ENCODE assay signal across 24 cellular contexts in genomic region chr19:39194832-39195542, GRCh38. TPM values are rescaled to one million over a fixed set of nuclear protein-coding genes. Genes with fewer than 3 reads are reported as not detected.
A peak's percentile ranks its signal among the peaks of the same experiment; 100 is the strongest.
DNase-seq lines count a peak whose midpoint lies in the region; ATAC-seq and TF ChIP-seq lines count a peak whose summit lies in the region.
"Had no signal": no experiment of that assay in that cellular context is flagged by ENCODE, and none has a peak within 500 bp of the region (broad histone marks: within the 10 kb centered on the region; RNA-seq: fewer than 3 reads in every experiment).

No MANE protein-coding gene starts in this region.

- DNase-seq in CD8-positive, alpha-beta memory T cell = no peak
- peak; percentile 50 for DNase-seq in Daoy (ENCODE audit: low read depth)
- DNase-seq in SW480 (ENCODE audit: low spot score) = peak; percentile 27
- peak; percentile 54 for DNase-seq in islet precursor cell
- DNase-seq in NCI-H774 (lab: John Stamatoyannopoulos, UW) = no peak
- no peak for DNase-seq in left ventricle myocardium inferior
- no peak for DNase-seq in OCI-M1 (lab: John Stamatoyannopoulos, UW)
- DNase-seq: activated CD4-positive, CD25-positive, alpha-beta regulatory T cell; C1 segment of cervical spinal cord; colonic mucosa; erythroblast; GM23248; NCI-H446 treated with DMSO at 0.1 percent for 48 hours; nucleus accumbens; sigmoid colon; stimulated activated CD4-positive, alpha-beta T cell treated with anti-CD3 and anti-CD28 coated beads, Interleukin-4, amount 100 ng/mL, for 1 hour; stimulated activated CD8-positive, alpha-beta memory T cell treated with anti-CD3 and anti-CD28 coated beads, Interleukin-4, amount 100 ng/mL, for 48 hours; T-helper 1 cell had no signal

- no peak overlapping the region for H3K4me3 ChIP-seq in CD8-positive, alpha-beta memory T cell (ENCODE audit: low read length)
- no peak overlapping the region for H3K4me3 ChIP-seq in left ventricle myocardium inferior
- H3K4me3 ChIP-seq: colonic mucosa, GM23248, sigmoid colon had no signal

- peaks cover 36 to 69% of the 10 kb centered on the region in 2 donors for H3K27me3 Mint-ChIP-seq in CD8-positive, alpha-beta memory T cell

- H3K36me3 ChIP-seq in CD8-positive, alpha-beta memory T cell (ENCODE audit: insufficient read depth, low read length) = no peaks in the 10 kb centered on the region
- H3K36me3 ChIP-seq in left ventricle myocardium inferior = no peaks in the 10 kb centered on the region
- H3K36me3 ChIP-seq: colonic mucosa, sigmoid colon had no signal

- peaks cover 19% of the 10 kb centered on the region for H3K4me1 ChIP-seq in CD8-positive, alpha-beta memory T cell (ENCODE audit: insufficient read depth, low read length)
- peaks cover 5% of the 10 kb centered on the region for H3K4me1 ChIP-seq in left ventricle myocardium inferior

- no peaks in the 10 kb centered on the region for H3K9me3 ChIP-seq in CD8-positive, alpha-beta memory T cell (ENCODE audit: low read length)
- no peaks in the 10 kb centered on the region for H3K9me3 ChIP-seq in left ventricle myocardium inferior (replicated peaks)
- H3K9me3 ChIP-seq: colonic mucosa, sigmoid colon had no signal

- H3K27ac ChIP-seq in CD8-positive, alpha-beta memory T cell (ENCODE audit: low read depth, low read length) = no peak overlapping the region
- H3K27ac ChIP-seq in left ventricle myocardium inferior (replicated peaks) = no peak overlapping the region
- H3K27ac ChIP-seq: colonic mucosa, GM23248, RWPE1, sigmoid colon had no signal

- intact Hi-C loops in left ventricle myocardium inferior (cut with micrococcal nuclease) = no loop called here

- peaks cover 23% of the 10 kb centered on the region for H3K27me3 ChIP-seq in CD8-positive, alpha-beta memory T cell (ENCODE audit: insufficient read depth, low read length, poor library complexity, severe bottlenecking)
- H3K27me3 ChIP-seq in left ventricle myocardium inferior (ENCODE audit: low read depth) = peaks cover 97% of the 10 kb centered on the region

- CTCF ChIA-PET in CD8-positive, alpha-beta memory T cell (lab: Charles Lee) = no interaction called here

- H3K9me3 Mint-ChIP-seq in CD8-positive, alpha-beta memory T cell = no peaks in the 10 kb centered on the region

- H3K27ac Mint-ChIP-seq in CD8-positive, alpha-beta memory T cell = peak overlapping the region in 3 of 8 donors; percentile 50 to 83 (median 76)

- ATAC-seq in HG03095 (IDR thresholded peaks at IDR 0.05; ENCODE audit: unreplicated experiment) = no peak

- POLR2A ChIA-PET in CD8-positive, alpha-beta memory T cell (lab: Charles Lee) = no interaction called here

- H3K4me1 Mint-ChIP-seq in CD8-positive, alpha-beta memory T cell = peaks cover 24 to 26% (median 24%) of the 10 kb centered on the region in 3 donors

- no peak for TF ChIP-seq CTCF in left ventricle myocardium inferior (IDR thresholded peaks at IDR 0.05; ENCODE audit: borderline replicate concordance)

- peaks cover 0 to 1% (median 0%) of the 10 kb centered on the region in 3 donors for H3K36me3 Mint-ChIP-seq in CD8-positive, alpha-beta memory T cell

- H3K4me3 Mint-ChIP-seq in CD8-positive, alpha-beta memory T cell = peak overlapping the region in 4 of 7 donors; percentile 39 to 64 (median 57)

RNA-seq across cellular contexts. Expression of gene NCCRP1, which starts 1.8 kb away (rescaled TPM):
- not detected for total RNA-seq in CD8-positive, alpha-beta memory T cell
- polyA plus RNA-seq in CD8-positive, alpha-beta memory T cell = not detected
- 0.40 TPM in 1 of 2 replicates, not detected in the other for total RNA-seq in Daoy (2014; rRNA removed; shearing (Covaris generic))
- not detected for total RNA-seq in left ventricle myocardium inferior
- total RNA-seq: astrocyte, colonic mucosa, glomerular endothelial cell, GM23248, mesenteric fat pad, temporal lobe had no signal
- polyA plus RNA-seq: GM23248 had no signal

RNA-seq across cellular contexts. Expression of gene SYCN, which starts 9.1 kb away (rescaled TPM):
- total RNA-seq in CD8-positive, alpha-beta memory T cell = not detected
- polyA plus RNA-seq in CD8-positive, alpha-beta memory T cell = not detected
- total RNA-seq in Daoy (2014; rRNA removed; shearing (Covaris generic)) = not detected in 2 replicates
- not detected for total RNA-seq in left ventricle myocardium inferior
- total RNA-seq: astrocyte, glomerular endothelial cell, GM23248, mesenteric fat pad, sigmoid colon, temporal lobe had no signal
- polyA plus RNA-seq: GM23248, sigmoid colon had no signal

RNA-seq across cellular contexts. Expression of gene IFNL3, which starts 49.8 kb away (rescaled TPM):
- not detected for total RNA-seq in CD8-positive, alpha-beta memory T cell
- not detected for polyA plus RNA-seq in CD8-positive, alpha-beta memory T cell
- not detected in 2 replicates for total RNA-seq in Daoy (2014; rRNA removed; shearing (Covaris generic))
- not detected for total RNA-seq in left ventricle myocardium inferior
- total RNA-seq: astrocyte, colonic mucosa, glomerular endothelial cell, GM23248, mesenteric fat pad, sigmoid colon, temporal lobe had no signal
- polyA plus RNA-seq: GM23248 had no signal

RNA-seq across cellular contexts. Expression of gene IFNL4, which starts 53.7 kb away (rescaled TPM):
- total RNA-seq in CD8-positive, alpha-beta memory T cell = under 1 TPM in 1 of 2 experiments, not detected in 1; 0.31 TPM
- polyA plus RNA-seq in CD8-positive, alpha-beta memory T cell = not detected
- total RNA-seq in Daoy (2014; rRNA removed; shearing (Covaris generic)) = not detected in 2 replicates
- not detected for total RNA-seq in left ventricle myocardium inferior
- total RNA-seq: astrocyte, colonic mucosa, glomerular endothelial cell, GM23248, mesenteric fat pad, sigmoid colon, temporal lobe had no signal
- polyA plus RNA-seq: GM23248, sigmoid colon had no signal

Comparison
In these comparisons a context has a peak if more than half of its experiments do, and no peak if none do; other contexts are left out.
1. DNase-seq: peak in Daoy (single experiment), SW480 (single experiment) and islet precursor cell (single experiment); none in CD8-positive, alpha-beta memory T cell (0 of 5), NCI-H774 (single experiment), left ventricle myocardium inferior (single experiment) and OCI-M1 (single experiment).